Comparison of ENCODE assay signal across 17 cellular contexts in genomic region chr11:115134886-115135285, GRCh38.
"Had no signal": no experiment of that assay in that cellular context is flagged by ENCODE, and none has a peak within 500 bp of the region (broad histone marks: within the 10 kb centered on the region; RNA-seq: fewer than 3 reads in every experiment).

No MANE protein-coding gene starts in this region.

- ATAC-seq: activated naive CD8-positive, alpha-beta T cell treated with anti-CD3 and anti-CD28 coated beads, Interleukin-2, amount 50 U/mL, for 24 hours; left lobe of liver; naive thymus-derived CD8-positive, alpha-beta T cell; stimulated activated naive CD8-positive, alpha-beta T cell treated with anti-CD3 and anti-CD28 coated beads, Interleukin-15, Interleukin-2, amounts not matched to agents 100 U/mL and 50 U/mL, for 24 hours had no signal

- DNase-seq: activated CD4-positive, alpha-beta T cell treated with anti-CD3 and anti-CD28 coated beads, Interleukin-2, amount 50 U/mL, for 48 hours; activated naive CD4-positive, alpha-beta T cell treated with anti-CD3 and anti-CD28 coated beads for 36 hours; activated naive CD8-positive, alpha-beta T cell treated with anti-CD3 and anti-CD28 coated beads, Interleukin-2, amount 50 U/mL, for 24 hours; activated T-cell treated with anti-CD3 and anti-CD28 coated beads, Interleukin-2, amount 50 U/mL, for 1 hour; aorta; dermis blood vessel endothelial cell; endodermal cell; mammary epithelial cell; naive thymus-derived CD8-positive, alpha-beta T cell; posterior cingulate gyrus; stimulated activated naive CD8-positive, alpha-beta T cell treated with anti-CD3 and anti-CD28 coated beads, Interleukin-15, Interleukin-2, amounts not matched to agents 100 U/mL and 50 U/mL, for 24 hours; transverse colon; WERI-Rb-1 had no signal

- H3K27me3 ChIP-seq: transverse colon, vagina had no signal

- H3K4me3 ChIP-seq: smooth muscle cell, transverse colon, vagina had no signal

- H3K9me3 ChIP-seq: transverse colon, vagina had no signal

- H3K27ac ChIP-seq: transverse colon, vagina, WERI-Rb-1 had no signal

- H3K4me1 Mint-ChIP-seq: activated naive CD8-positive, alpha-beta T cell treated with anti-CD3 and anti-CD28 coated beads, Interleukin-2, amount 50 U/mL, for 24 hours had no signal

- H3K36me3 ChIP-seq: transverse colon, vagina, WERI-Rb-1 had no signal

- H3K36me3 Mint-ChIP-seq: naive thymus-derived CD8-positive, alpha-beta T cell had no signal

- H3K4me1 ChIP-seq: transverse colon, vagina had no signal

- H3K4me2 ChIP-seq: smooth muscle cell had no signal

- H3K4me3 Mint-ChIP-seq: activated naive CD4-positive, alpha-beta T cell treated with anti-CD3 and anti-CD28 coated beads for 36 hours; activated naive CD8-positive, alpha-beta T cell treated with anti-CD3 and anti-CD28 coated beads, Interleukin-2, amount 50 U/mL, for 24 hours; endodermal cell; naive thymus-derived CD8-positive, alpha-beta T cell had no signal

- H3K9me3 Mint-ChIP-seq: activated naive CD4-positive, alpha-beta T cell treated with anti-CD3 and anti-CD28 coated beads for 36 hours; activated T-helper 2 cell treated with anti-CD3 and anti-CD28 coated beads, Interferon-gamma antibody, Interleukin-2, Interleukin-4, amounts not matched to agents 10 μg/mL and 5 μg/mL and 100 μg/mL, durations not matched to agents 14 hours and 24 hours and 36 hours; endodermal cell had no signal

- H3K27ac Mint-ChIP-seq: activated naive CD4-positive, alpha-beta T cell treated with anti-CD3 and anti-CD28 coated beads for 36 hours; activated naive CD8-positive, alpha-beta T cell treated with anti-CD3 and anti-CD28 coated beads, Interleukin-2, amount 50 U/mL, for 24 hours; activated T-helper 2 cell treated with anti-CD3 and anti-CD28 coated beads, Interferon-gamma antibody, Interleukin-2, Interleukin-4, amounts not matched to agents 10 μg/mL and 5 μg/mL and 100 μg/mL, durations not matched to agents 14 hours and 24 hours and 36 hours; endodermal cell; naive thymus-derived CD8-positive, alpha-beta T cell had no signal
